Comparison of ENCODE assay signal across 2 cellular contexts in genomic region chr6:17061097-17061496, GRCh38.
TF ChIP-seq lines count a peak whose summit lies in the region.

No MANE protein-coding gene starts in this region.

TF ChIP-seq in liver, 16 proteins besides CTCF, POLR2A, EP300 and RAD21 (continued from another document):
- no peak for TF ChIP-seq EGR1 (IDR thresholded peaks at IDR 0.05; ENCODE audit: low read depth in 2 of 2)
- TF ChIP-seq GABPA (IDR thresholded peaks at IDR 0.05 in 1 of 2, conservative IDR thresholded peaks at IDR 0.05 in 1 of 2), result no peak
- TF ChIP-seq REST (IDR thresholded peaks at IDR 0.05), result peak; percentile 96
- TF ChIP-seq ZBTB33 (IDR thresholded peaks at IDR 0.05), result no peak
- no peak for TF ChIP-seq SP1 (IDR thresholded peaks at IDR 0.05)

TF ChIP-seq in HepG2, 621 proteins besides CTCF, POLR2A, EP300 and RAD21 (continued from another document):
- TF ChIP-seq ZNF687 (CRISPR knock-in tag; IDR thresholded peaks at IDR 0.05), result no peak
- no peak for TF ChIP-seq SNAPC5 (CRISPR knock-in tag; IDR thresholded peaks at IDR 0.05; ENCODE audit: borderline replicate concordance)
- no peak for TF ChIP-seq GFI1 (CRISPR knock-in tag; IDR thresholded peaks at IDR 0.05; ENCODE audit: borderline replicate concordance)
- TF ChIP-seq MTF2 (CRISPR knock-in tag; IDR thresholded peaks at IDR 0.05; ENCODE audit: borderline replicate concordance), result no peak
- no peak for TF ChIP-seq TSC22D2 (CRISPR knock-in tag; IDR thresholded peaks at IDR 0.05; ENCODE audit: borderline replicate concordance)
- no peak for TF ChIP-seq IKZF5 (CRISPR knock-in tag; IDR thresholded peaks at IDR 0.05)
- no peak for TF ChIP-seq ZKSCAN5 (CRISPR knock-in tag; IDR thresholded peaks at IDR 0.05)
- TF ChIP-seq ZNF883 (CRISPR knock-in tag; IDR thresholded peaks at IDR 0.05; ENCODE audit: not compliant biosample characterization), result no peak
- TF ChIP-seq RFX5 (IDR thresholded peaks at IDR 0.05; ENCODE audit: low read depth, low read length), result no peak
- TF ChIP-seq ZNF414 (CRISPR knock-in tag; IDR thresholded peaks at IDR 0.05), result no peak
- TF ChIP-seq ZNF776 (CRISPR knock-in tag; IDR thresholded peaks at IDR 0.05), result no peak
